Comparison of ENCODE assay signal across 9 cellular contexts in the genomic region with DNA sequence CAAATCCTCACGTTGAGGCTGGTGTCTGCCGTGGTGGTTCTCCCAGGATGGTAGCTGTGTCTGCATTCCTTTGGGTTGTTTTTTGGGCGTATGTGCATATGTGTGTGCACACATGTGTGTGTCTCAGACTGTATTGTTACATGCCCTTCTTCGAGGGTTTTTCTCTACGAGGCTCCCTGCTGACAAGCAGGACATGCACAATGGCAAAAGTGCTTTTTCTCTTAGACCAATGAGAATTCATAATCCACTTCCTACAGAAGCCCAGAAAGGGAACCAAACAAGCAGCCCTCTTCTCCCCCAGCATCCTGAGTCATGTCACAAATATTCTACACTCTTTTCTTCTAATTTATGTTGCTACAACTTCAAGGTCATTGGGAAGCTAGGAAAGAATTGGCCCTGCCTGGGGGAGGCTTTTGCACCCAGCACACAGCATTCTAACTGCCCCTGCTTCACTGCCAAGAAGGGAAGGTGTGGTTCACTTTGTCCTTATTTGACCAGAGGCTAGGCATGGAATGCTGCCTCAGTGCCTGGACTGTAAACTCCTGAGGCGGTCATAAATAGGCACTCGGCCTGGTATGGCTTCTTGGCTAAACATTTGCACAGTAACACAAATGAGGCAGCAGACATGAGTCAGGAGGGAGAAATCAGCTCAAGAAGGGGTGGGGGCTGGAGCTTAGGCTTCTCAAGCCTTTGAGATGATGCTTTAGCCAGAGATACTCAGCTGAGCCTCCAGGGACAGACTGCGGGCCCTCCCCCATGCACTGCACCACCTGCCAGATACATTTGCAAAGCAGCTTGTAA.
DNase-seq lines count a peak whose midpoint lies in the region; ATAC-seq and TF ChIP-seq lines count a peak whose summit lies in the region.
"Had no signal": no experiment of that assay in that cellular context is flagged by ENCODE, and none has a peak within 500 bp of the region (broad histone marks: within the 10 kb centered on the region; RNA-seq: fewer than 3 reads in every experiment).

No MANE protein-coding gene starts in this region.

- H3K27ac ChIP-seq in BLaER1 treated with 17β-estradiol and CSF1 and Interleukin-3, amounts not matched to agents 10 nM and 100 nM: peak overlapping the region in 1 of 11 experiments; percentile 17; a peak in 1 of 22 replicates
- H3K27ac ChIP-seq in substantia nigra (ENCODE audit: low read depth, low read length, poor library complexity, severe bottlenecking): peak overlapping the region; percentile 31

- H3K36me3 Mint-ChIP-seq in activated T-cell treated with anti-CD3 and anti-CD28 coated beads, Interleukin-2, amount 50 U/mL, for 4 hours (ENCODE audit: insufficient read depth): no peaks in the 10 kb centered on the region

- no peaks in the 10 kb centered on the region for H4K20me1 ChIP-seq in BLaER1 treated with 17β-estradiol and CSF1 and Interleukin-3, amounts not matched to agents 10 nM and 100 nM

- H3K9me3 Mint-ChIP-seq in activated T-cell treated with anti-CD3 and anti-CD28 coated beads, Interleukin-2, amount 50 U/mL, for 4 hours: peaks cover 3% of the 10 kb centered on the region
- H3K9me3 Mint-ChIP-seq: stimulated activated naive CD8-positive, alpha-beta T cell treated with anti-CD3 and anti-CD28 coated beads, Interleukin-15, Interleukin-2, amounts not matched to agents 100 ng/mL and 50 ng/mL, for 24 hours had no signal

- H3K4me3 ChIP-seq in BLaER1 treated with 17β-estradiol and CSF1 and Interleukin-3, amounts not matched to agents 10 nM and 100 nM: no peak overlapping the region
- H3K4me3 ChIP-seq in LNCaP clone FGC (ENCODE audit: low read depth, low read length): no peak overlapping the region

- TF ChIP-seq CTCF in LNCaP clone FGC (IDR thresholded peaks at IDR 0.05; ENCODE audit: control insufficient read depth, extremely low read depth, insufficient read depth): no peak

- H3K4me1 Mint-ChIP-seq in activated T-cell treated with anti-CD3 and anti-CD28 coated beads, Interleukin-2, amount 50 U/mL, for 4 hours (ENCODE audit: low read depth): peaks cover 6% of the 10 kb centered on the region

- no peak for ATAC-seq in activated T-cell treated with anti-CD3 and anti-CD28 coated beads, Interleukin-2, amount 50 U/mL, for 4 hours
- ATAC-seq in HG03457 (IDR thresholded peaks at IDR 0.05; ENCODE audit: unreplicated experiment): no peak
- no peak for ATAC-seq in HG02763 (IDR thresholded peaks at IDR 0.05; ENCODE audit: unreplicated experiment)

- H3K9me3 ChIP-seq in BLaER1 treated with 17β-estradiol and CSF1 and Interleukin-3, amounts not matched to agents 10 nM and 100 nM (replicated peaks in 1 of 11): no peaks in the 10 kb centered on the region

- H3K4me1 ChIP-seq in BLaER1 treated with 17β-estradiol and CSF1 and Interleukin-3, amounts not matched to agents 10 nM and 100 nM: peaks cover 8 to 67% (median 44%) of the 10 kb centered on the region in 10 experiments; a peak in 18 of 20 replicates

- peak; percentile 97 for DNase-seq in LNCaP clone FGC (ENCODE audit: low read depth)
- DNase-seq in amniotic stem cell (lab: John Stamatoyannopoulos, UW): peak; percentile 93
- DNase-seq in inferior parietal cortex (ENCODE audit: extremely low spot score): peak; percentile 23
- peak in 20 of 49 donors; percentile 8 to 79 (median 32) for DNase-seq in substantia nigra (lab: John Stamatoyannopoulos, UW)
- no peak for DNase-seq in activated T-cell treated with anti-CD3 and anti-CD28 coated beads, Interleukin-2, amount 50 U/mL, for 4 hours

- no peak overlapping the region for H3K4me3 Mint-ChIP-seq in activated T-cell treated with anti-CD3 and anti-CD28 coated beads, Interleukin-2, amount 50 U/mL, for 4 hours
- H3K4me3 Mint-ChIP-seq: stimulated activated naive CD8-positive, alpha-beta T cell treated with anti-CD3 and anti-CD28 coated beads, Interleukin-15, Interleukin-2, amounts not matched to agents 100 ng/mL and 50 ng/mL, for 24 hours had no signal

- H3K4me2 ChIP-seq in BLaER1 treated with 17β-estradiol and CSF1 and Interleukin-3, amounts not matched to agents 10 nM and 100 nM: peak overlapping the region in 7 of 11 experiments; percentile 5 to 92 (median 53); a peak in 10 of 22 replicates

- no peaks in the 10 kb centered on the region for H3K36me3 ChIP-seq in BLaER1 treated with 17β-estradiol and CSF1 and Interleukin-3, amounts not matched to agents 10 nM and 100 nM

- H3K27me3 Mint-ChIP-seq in activated T-cell treated with anti-CD3 and anti-CD28 coated beads, Interleukin-2, amount 50 U/mL, for 4 hours (ENCODE audit: low read depth): no peaks in the 10 kb centered on the region
- H3K27me3 Mint-ChIP-seq: stimulated activated naive CD8-positive, alpha-beta T cell treated with anti-CD3 and anti-CD28 coated beads, Interleukin-15, Interleukin-2, amounts not matched to agents 100 ng/mL and 50 ng/mL, for 24 hours had no signal

- H3K9ac ChIP-seq in BLaER1 treated with 17β-estradiol and CSF1 and Interleukin-3, amounts not matched to agents 10 nM and 100 nM: no peak overlapping the region

- peaks cover 0 to 3% (median 0%) of the 10 kb centered on the region in 11 experiments; a peak in 2 of 22 replicates for H3K27me3 ChIP-seq in BLaER1 treated with 17β-estradiol and CSF1 and Interleukin-3, amounts not matched to agents 10 nM and 100 nM
